20 cellular contexts compared by ENCODE assay signal in genomic region chr2:100747996-100748615, GRCh38.
"Had no signal": no experiment of that assay in that cellular context is flagged by ENCODE, and none has a peak within 500 bp of the region (broad histone marks: within the 10 kb centered on the region; RNA-seq: fewer than 3 reads in every experiment).

No MANE protein-coding gene starts in this region.

- H3K4me3 ChIP-seq: dorsolateral prefrontal cortex, lower lobe of right lung, tibial nerve, uterus had no signal

- ATAC-seq: activated T-cell treated with anti-CD3 and anti-CD28 coated beads, Interleukin-2, amount 50 U/mL, for 4 hours; left colon; lower lobe of right lung; natural killer cell treated with Interleukin-12 subunit alpha and Interleukin-12 subunit beta and Interleukin-15 and Interleukin-18, amount 100 ng/mL, for 72 hours; stimulated activated naive B cell treated with anti-CD40 and anti-IgM and Interleukin-4, amounts not matched to agents 10 μg/mL and 1 μg/mL and 100 μg/mL, for 72 hours had no signal

- H3K4me3 Mint-ChIP-seq: activated CD4-positive, alpha-beta T cell treated with anti-CD3 and anti-CD28 coated beads, Interleukin-2, amount 10 ng/mL, durations not matched to agents 24 days and 14 days; activated naive CD4-positive, alpha-beta T cell treated with anti-CD3 and anti-CD28 coated beads, Interleukin-2, amount 10 ng/mL, durations not matched to agents 7 days and 5 days; activated T-cell treated with anti-CD3 and anti-CD28 coated beads, Interleukin-2, amount 50 U/mL, for 4 hours; endodermal cell; mesothelial cell of epicardium; natural killer cell treated with Interleukin-12 subunit alpha and Interleukin-12 subunit beta and Interleukin-15 and Interleukin-18, amount 100 ng/mL, for 72 hours; stimulated activated naive B cell treated with anti-CD40 and anti-IgM and Interleukin-4, amounts not matched to agents 10 μg/mL and 1 μg/mL and 100 μg/mL, for 72 hours had no signal

- H3K27ac ChIP-seq: epithelial cell of prostate, lower lobe of right lung, tibial nerve, uterus had no signal

- H3K4me1 Mint-ChIP-seq: endodermal cell; stimulated activated naive B cell treated with anti-CD40 and anti-IgM and Interleukin-4, amounts not matched to agents 10 μg/mL and 1 μg/mL and 100 μg/mL, for 72 hours had no signal

- H3K36me3 ChIP-seq: lower lobe of right lung, tibial nerve, uterus had no signal

- H3K27ac Mint-ChIP-seq: activated CD4-positive, alpha-beta T cell treated with anti-CD3 and anti-CD28 coated beads, Interleukin-2, amount 10 ng/mL, durations not matched to agents 24 days and 14 days; activated naive CD4-positive, alpha-beta T cell treated with anti-CD3 and anti-CD28 coated beads, Interleukin-2, amount 10 ng/mL, durations not matched to agents 7 days and 5 days; endodermal cell; mesothelial cell of epicardium; natural killer cell treated with Interleukin-12 subunit alpha and Interleukin-12 subunit beta and Interleukin-15 and Interleukin-18, amount 100 ng/mL, for 72 hours; stimulated activated naive B cell treated with anti-CD40 and anti-IgM and Interleukin-4, amounts not matched to agents 10 μg/mL and 1 μg/mL and 100 μg/mL, for 72 hours had no signal

- H3K9me3 Mint-ChIP-seq: activated CD4-positive, alpha-beta T cell treated with anti-CD3 and anti-CD28 coated beads, Interleukin-2, amount 10 ng/mL, durations not matched to agents 24 days and 14 days; activated naive CD4-positive, alpha-beta T cell treated with anti-CD3 and anti-CD28 coated beads, Interleukin-2, amount 10 ng/mL, durations not matched to agents 7 days and 5 days; activated T-cell treated with anti-CD3 and anti-CD28 coated beads, Interleukin-2, amount 50 U/mL, for 4 hours; endodermal cell; mesothelial cell of epicardium; natural killer cell treated with Interleukin-12 subunit alpha and Interleukin-12 subunit beta and Interleukin-15 and Interleukin-18, amount 100 ng/mL, for 72 hours had no signal

- H3K36me3 Mint-ChIP-seq: activated naive CD4-positive, alpha-beta T cell treated with anti-CD3 and anti-CD28 coated beads, Interleukin-2, amount 10 ng/mL, durations not matched to agents 7 days and 5 days; mesothelial cell of epicardium; natural killer cell treated with Interleukin-12 subunit alpha and Interleukin-12 subunit beta and Interleukin-15 and Interleukin-18, amount 100 ng/mL, for 72 hours; stimulated activated naive B cell treated with anti-CD40 and anti-IgM and Interleukin-4, amounts not matched to agents 10 μg/mL and 1 μg/mL and 100 μg/mL, for 72 hours had no signal

- DNase-seq: activated CD4-positive, alpha-beta T cell treated with anti-CD3 and anti-CD28 coated beads, Interleukin-2, amount 10 ng/mL, durations not matched to agents 24 days and 14 days; activated CD8-positive, alpha-beta memory T cell treated with anti-CD3 and anti-CD28 coated beads, Interleukin-2, amount 50 U/mL, for 4 hours; activated naive CD4-positive, alpha-beta T cell treated with anti-CD3 and anti-CD28 coated beads, Interleukin-2, amount 10 ng/mL, durations not matched to agents 7 days and 5 days; activated T-cell treated with anti-CD3 and anti-CD28 coated beads, Interleukin-2, amount 50 U/mL, for 4 hours; dorsolateral prefrontal cortex; endodermal cell; foreskin melanocyte; glutamatergic neuron; hypothalamus; left colon; lower lobe of right lung; posterior cingulate gyrus; retina; stimulated activated naive B cell treated with anti-CD40 and anti-IgM and Interleukin-4, amounts not matched to agents 10 μg/mL and 1 μg/mL and 100 μg/mL, for 72 hours; T1000; uterus had no signal

- H3K9me3 ChIP-seq: lower lobe of right lung, tibial nerve, uterus had no signal

- H3K27me3 ChIP-seq: tibial nerve, uterus had no signal
